Comparison of ENCODE assay signal across 1 cellular context in genomic region chr18:9952633-9953416, GRCh38.
TF ChIP-seq lines count a peak whose summit lies in the region.

No MANE protein-coding gene starts in this region.

TF ChIP-seq in K562, 482 proteins besides CTCF, POLR2A, EP300 and RAD21 (continued from another document and continues in another):
- TF ChIP-seq ZNF695 (CRISPR knock-in tag; IDR thresholded peaks at IDR 0.05) = no peak
- no peak for TF ChIP-seq ZNF780A (CRISPR knock-in tag; IDR thresholded peaks at IDR 0.05)
- TF ChIP-seq ZNF175 (CRISPR knock-in tag; IDR thresholded peaks at IDR 0.05; ENCODE audit: low read depth) = no peak; the same call in 1 of the 2 replicates
- 0 out of 4 replicates have a peak, but pooled peaks of 1 of the 2 experiments have one; percentile 55 for TF ChIP-seq ZNF318 (IDR thresholded peaks at IDR 0.05; ENCODE audit: borderline replicate concordance in 1 of 2, low read depth in 1 of 2)
- TF ChIP-seq CREB3 (tag; conservative IDR thresholded peaks at IDR 0.05; ENCODE audit: low read depth) = peak; percentile 51; the same call in 1 of the 2 replicates
- TF ChIP-seq CREBBP (IDR thresholded peaks at IDR 0.05; ENCODE audit: low read depth, low read length) = no peak
- no peak for TF ChIP-seq NR2C2 (CRISPR knock-in tag; IDR thresholded peaks at IDR 0.05)
- no peak; the same call in 1 of the 2 replicates for TF ChIP-seq NR2C2 (tag; IDR thresholded peaks at IDR 0.05)
- no peak for TF ChIP-seq ATF6 (CRISPR knock-in tag; IDR thresholded peaks at IDR 0.05)
- TF ChIP-seq FOXK2 (conservative IDR thresholded peaks at IDR 0.05 in 1 of 2, IDR thresholded peaks at IDR 0.05 in 1 of 2; ENCODE audit: low read depth in 2 of 2) = peak in 1 of 2 experiments; percentile 63; a peak in 1 of 4 replicates
- TF ChIP-seq NR2F6 (CRISPR knock-in tag; IDR thresholded peaks at IDR 0.05) = no peak
- no peak for TF ChIP-seq KAT2B (IDR thresholded peaks at IDR 0.05; ENCODE audit: low read depth, low read length)
- peak; percentile 53 for TF ChIP-seq PRDM10 (IDR thresholded peaks at IDR 0.05; ENCODE audit: partially characterized antibody)
- no peak for TF ChIP-seq NEUROD1 (IDR thresholded peaks at IDR 0.05; ENCODE audit: borderline replicate concordance, low read depth, low read length, partially characterized antibody)
- TF ChIP-seq ZNF316 (IDR thresholded peaks at IDR 0.05) = peak; percentile 70
- no peak for TF ChIP-seq HNRNPL (IDR thresholded peaks at IDR 0.05; ENCODE audit: low read depth, low read length)
- peak; percentile 92 for TF ChIP-seq CBFA2T3 (IDR thresholded peaks at IDR 0.05)
- TF ChIP-seq SMARCA4 (IDR thresholded peaks at IDR 0.05) = peak; percentile 95
- TF ChIP-seq HES1 (IDR thresholded peaks at IDR 0.05; ENCODE audit: low read depth) = no peak
- no peak for TF ChIP-seq SNAPC5 (CRISPR knock-in tag; IDR thresholded peaks at IDR 0.05)
- TF ChIP-seq PHF20 (IDR thresholded peaks at IDR 0.05; ENCODE audit: partially characterized antibody) = no peak
- no peak for TF ChIP-seq CBX8 (IDR thresholded peaks at IDR 0.05; ENCODE audit: borderline replicate concordance, extremely low read depth, low read depth, low read length, poor library complexity, severe bottlenecking)
- peak; percentile 82 for TF ChIP-seq NBN (IDR thresholded peaks at IDR 0.05; ENCODE audit: low read depth)
- TF ChIP-seq KDM5B (IDR thresholded peaks at IDR 0.05; ENCODE audit: insufficient replicate concordance, low read depth, low read length) = no peak
- TF ChIP-seq TAF7 (tag; IDR thresholded peaks at IDR 0.05) = no peak
- no peak for TF ChIP-seq TBP (optimal IDR thresholded peaks at IDR 0.05; ENCODE audit: low read depth, low read length)
- TF ChIP-seq ZKSCAN8 (CRISPR knock-in tag; IDR thresholded peaks at IDR 0.05) = no peak
- no peak for TF ChIP-seq CCAR2 (IDR thresholded peaks at IDR 0.05; ENCODE audit: low read depth, low read length)
- no peak; the same call in 1 of the 2 replicates for TF ChIP-seq HCFC1 (IDR thresholded peaks at IDR 0.05; ENCODE audit: low read depth, low read length)
- peak; percentile 44; the same call in 1 of the 2 replicates for TF ChIP-seq MBD2 (IDR thresholded peaks at IDR 0.05; ENCODE audit: borderline replicate concordance, low read depth)
- TF ChIP-seq FOXA1 (IDR thresholded peaks at IDR 0.05; ENCODE audit: borderline replicate concordance) = no peak
- no peak for TF ChIP-seq GTF3C2 (IDR thresholded peaks at IDR 0.05; ENCODE audit: borderline replicate concordance, extremely low read depth, insufficient read length)
- peak in 1 of 2 experiments; percentile 69; a peak in 1 of 4 replicates for TF ChIP-seq RCOR1 (IDR thresholded peaks at IDR 0.05; ENCODE audit: borderline replicate concordance in 1 of 2, low read depth in 2 of 2, low read length in 2 of 2)
- no peak for TF ChIP-seq DIDO1 (tag; IDR thresholded peaks at IDR 0.05; ENCODE audit: low read depth)
- TF ChIP-seq PURB (CRISPR knock-in tag; IDR thresholded peaks at IDR 0.05; ENCODE audit: low read depth) = no peak
- TF ChIP-seq ZEB2 (IDR thresholded peaks at IDR 0.05) = peak; percentile 89; the same call in 1 of the 2 replicates
- TF ChIP-seq OTX1 (CRISPR knock-in tag; IDR thresholded peaks at IDR 0.05) = peak; percentile 35; the same call in 1 of the 2 replicates
- no peak for TF ChIP-seq THRAP3 (IDR thresholded peaks at IDR 0.05; ENCODE audit: borderline replicate concordance)
- TF ChIP-seq MYBL2 (IDR thresholded peaks at IDR 0.05; ENCODE audit: low read depth) = no peak
- TF ChIP-seq MYBL2 (CRISPR knock-in tag; IDR thresholded peaks at IDR 0.05; ENCODE audit: borderline replicate concordance) = no peak
- no peak for TF ChIP-seq SRSF7 (optimal IDR thresholded peaks at IDR 0.05; ENCODE audit: low read depth, low read length)
- TF ChIP-seq GABPB1 (CRISPR knock-in tag; IDR thresholded peaks at IDR 0.05) = no peak
- TF ChIP-seq NFYB (IDR thresholded peaks at IDR 0.05; ENCODE audit: extremely low read depth, insufficient read length) = no peak
- TF ChIP-seq HDAC8 (tag; IDR thresholded peaks at IDR 0.05) = no peak
- no peak for TF ChIP-seq ZNF740 (CRISPR knock-in tag; IDR thresholded peaks at IDR 0.05)
- no peak for TF ChIP-seq ZNF740 (tag; IDR thresholded peaks at IDR 0.05)
